Comparison of ENCODE assay signal across 8 cellular contexts in genomic region chr12:69330475-69331473, GRCh38. TPM values are rescaled to one million over a fixed set of nuclear protein-coding genes. Genes with fewer than 3 reads are reported as not detected.
DNase-seq lines count a peak whose midpoint lies in the region; ATAC-seq and TF ChIP-seq lines count a peak whose summit lies in the region.

No MANE protein-coding gene starts in this region.

- POLR2A ChIA-PET in Caco-2 (lab: Charles Lee) = interaction anchor here (1.0 to 1.5 kb wide), 3 partner anchors 28 to 36 kb away, joined by 3 to 7 read pairs (median 4); no protein-coding TSS in a partner anchor

- peak; percentile 49 to 56 for DNase-seq in Caco-2
- peak; percentile 4 for DNase-seq in Jurkat, Clone E6-1 (ENCODE audit: low read depth, low spot score)
- peak; percentile 45 to 52 for DNase-seq in activated CD4-positive, alpha-beta T cell treated with anti-CD3 and anti-CD28 coated beads, Interleukin-2, amount 50 U/mL, for 4 hours
- DNase-seq in effector memory CD8-positive, alpha-beta T cell = peak; percentile 40 to 61 (median 43)
- DNase-seq in stimulated activated naive B cell treated with anti-CD40 and anti-IgM and Interleukin-4, amounts not matched to agents 10 μg/mL and 1 μg/mL and 100 μg/mL, for 72 hours = peak; percentile 15
- DNase-seq in UCSD-AML1 (lab: John Stamatoyannopoulos, UW; ENCODE audit: unreplicated experiment) = no peak

- CTCF ChIA-PET in Caco-2 (lab: Charles Lee) = interaction anchor here (0.7 kb wide), 1 partner anchor 254 kb away, joined by 3 read pairs; the partner anchor contains the start of gene CCT2

- H3K9me3 ChIP-seq in Caco-2 (no peaks in the 10 kb centered on the region), muscle layer of duodenum (ENCODE audit: control insufficient read depth in 1 of 2, low read length in 2 of 2) (no peaks in the 10 kb centered on the region)

- peak; percentile 79 for ATAC-seq in GM21390 (IDR thresholded peaks at IDR 0.05; ENCODE audit: unreplicated experiment)
- peak; percentile 80 for ATAC-seq in effector memory CD8-positive, alpha-beta T cell (replicated peaks)
- ATAC-seq in stimulated activated naive B cell treated with anti-CD40 and anti-IgM and Interleukin-4, amounts not matched to agents 10 μg/mL and 1 μg/mL and 100 μg/mL, for 72 hours (replicated peaks) = peak; percentile 82 to 83

- peaks cover 36% of the 10 kb centered on the region for H3K4me1 ChIP-seq in Caco-2
- H3K4me1 ChIP-seq in muscle layer of duodenum (ENCODE audit: control insufficient read depth in 1 of 2, insufficient read depth in 2 of 2, low read length in 2 of 2) = no peaks in the 10 kb centered on the region

- no peaks in the 10 kb centered on the region for H3K9me3 Mint-ChIP-seq in Caco-2 (ENCODE audit: unreplicated experiment)
- H3K9me3 Mint-ChIP-seq in effector memory CD8-positive, alpha-beta T cell = no peaks in the 10 kb centered on the region
- H3K9me3 Mint-ChIP-seq in stimulated activated naive B cell treated with anti-CD40 and anti-IgM and Interleukin-4, amounts not matched to agents 10 μg/mL and 1 μg/mL and 100 μg/mL, for 72 hours = no peaks in the 10 kb centered on the region

- H3K4me1 Mint-ChIP-seq in Caco-2 (ENCODE audit: low read depth, unreplicated experiment) = peaks cover 40% of the 10 kb centered on the region
- H3K4me1 Mint-ChIP-seq in effector memory CD8-positive, alpha-beta T cell (ENCODE audit: low read depth in 2 of 2) = peaks cover 13 to 16% of the 10 kb centered on the region in 2 donors
- peaks cover 2 to 24% of the 10 kb centered on the region in 2 donors for H3K4me1 Mint-ChIP-seq in stimulated activated naive B cell treated with anti-CD40 and anti-IgM and Interleukin-4, amounts not matched to agents 10 μg/mL and 1 μg/mL and 100 μg/mL, for 72 hours

- H3K27me3 Mint-ChIP-seq in Caco-2 (ENCODE audit: insufficient read depth, unreplicated experiment) = no peaks in the 10 kb centered on the region
- peaks cover 0 to 5% of the 10 kb centered on the region in 2 donors for H3K27me3 Mint-ChIP-seq in effector memory CD8-positive, alpha-beta T cell
- no peaks in the 10 kb centered on the region for H3K27me3 Mint-ChIP-seq in stimulated activated naive B cell treated with anti-CD40 and anti-IgM and Interleukin-4, amounts not matched to agents 10 μg/mL and 1 μg/mL and 100 μg/mL, for 72 hours

- no peaks in the 10 kb centered on the region for H3K27me3 ChIP-seq in Caco-2 (replicated peaks; ENCODE audit: control insufficient read depth, insufficient read depth, low read length)
- no peaks in the 10 kb centered on the region for H3K27me3 ChIP-seq in muscle layer of duodenum (ENCODE audit: low read depth, low read length)

- TF ChIP-seq CTCF in Caco-2 (IDR thresholded peaks at IDR 0.05; ENCODE audit: insufficient read depth in 1 of 2, low read depth in 1 of 2, low read length in 1 of 2, severe bottlenecking in 1 of 2, unreplicated experiment in 1 of 2) = no peak

- H3K27ac ChIP-seq in muscle layer of duodenum (ENCODE audit: low read length) = peak overlapping the region; percentile 85

- H3K27ac Mint-ChIP-seq in Caco-2 (ENCODE audit: unreplicated experiment) = peak overlapping the region; percentile 79
- peak overlapping the region; percentile 84 to 93 for H3K27ac Mint-ChIP-seq in effector memory CD8-positive, alpha-beta T cell
- H3K27ac Mint-ChIP-seq in stimulated activated naive B cell treated with anti-CD40 and anti-IgM and Interleukin-4, amounts not matched to agents 10 μg/mL and 1 μg/mL and 100 μg/mL, for 72 hours = peak overlapping the region; percentile 57

- H3K4me3 ChIP-seq in Caco-2 (ENCODE audit: low read depth, low read length) = peak overlapping the region; percentile 60
- peak overlapping the region; percentile 34 for H3K4me3 ChIP-seq in Jurkat, Clone E6-1 (ENCODE audit: low read length)
- peak overlapping the region; percentile 61 to 72 for H3K4me3 ChIP-seq in muscle layer of duodenum (ENCODE audit: low read depth in 1 of 2, low read length in 2 of 2)

- BruUV-seq in Caco-2 (replicated peaks; lab: Mats Ljungman, UMichigan) = TSS peak; percentile 30

- H3K36me3 ChIP-seq in Caco-2 (ENCODE audit: control insufficient read depth, insufficient read depth, low read length) (no peaks in the 10 kb centered on the region), muscle layer of duodenum (ENCODE audit: control insufficient read depth in 1 of 2, insufficient read depth in 2 of 2, low read length in 2 of 2) (no peaks in the 10 kb centered on the region)

- peaks cover 74% of the 10 kb centered on the region for H3K36me3 Mint-ChIP-seq in Caco-2 (ENCODE audit: insufficient read depth, unreplicated experiment)
- no peaks in the 10 kb centered on the region for H3K36me3 Mint-ChIP-seq in effector memory CD8-positive, alpha-beta T cell (ENCODE audit: insufficient read depth)
- H3K36me3 Mint-ChIP-seq in stimulated activated naive B cell treated with anti-CD40 and anti-IgM and Interleukin-4, amounts not matched to agents 10 μg/mL and 1 μg/mL and 100 μg/mL, for 72 hours = no peaks in the 10 kb centered on the region

- peak overlapping the region; percentile 97 for H3K4me3 Mint-ChIP-seq in Caco-2 (ENCODE audit: unreplicated experiment)
- H3K4me3 Mint-ChIP-seq in effector memory CD8-positive, alpha-beta T cell = peak overlapping the region; percentile 84 to 92
- H3K4me3 Mint-ChIP-seq in stimulated activated naive B cell treated with anti-CD40 and anti-IgM and Interleukin-4, amounts not matched to agents 10 μg/mL and 1 μg/mL and 100 μg/mL, for 72 hours = peak overlapping the region; percentile 73 to 84

- intact Hi-C loops in Caco-2 (cut with micrococcal nuclease; ENCODE audit: unreplicated experiment) = loop anchor here (10.0 kb wide), 2 partner anchors 176 to 404 kb away; partner anchors contain the start of gene RAB3IP

RNA-seq across cellular contexts. Expression of gene LYZ, which starts 17.4 kb away (rescaled TPM):
- 16.8 and 16.9 TPM in 2 replicates for total RNA-seq in Caco-2 (2022)
- not detected for polyA plus RNA-seq in Jurkat, Clone E6-1 (2012; ENCODE audit: insufficient read depth, insufficient read length)

RNA-seq across cellular contexts. Expression of gene YEATS4, which starts 28.8 kb away (rescaled TPM):
- 40.9 and 42.6 TPM in 2 replicates for total RNA-seq in Caco-2 (2022)
- 56.3 TPM for polyA plus RNA-seq in Jurkat, Clone E6-1 (2012; ENCODE audit: insufficient read depth, insufficient read length)
